Comparison of ENCODE assay signal across 1 cellular context in the genomic region with DNA sequence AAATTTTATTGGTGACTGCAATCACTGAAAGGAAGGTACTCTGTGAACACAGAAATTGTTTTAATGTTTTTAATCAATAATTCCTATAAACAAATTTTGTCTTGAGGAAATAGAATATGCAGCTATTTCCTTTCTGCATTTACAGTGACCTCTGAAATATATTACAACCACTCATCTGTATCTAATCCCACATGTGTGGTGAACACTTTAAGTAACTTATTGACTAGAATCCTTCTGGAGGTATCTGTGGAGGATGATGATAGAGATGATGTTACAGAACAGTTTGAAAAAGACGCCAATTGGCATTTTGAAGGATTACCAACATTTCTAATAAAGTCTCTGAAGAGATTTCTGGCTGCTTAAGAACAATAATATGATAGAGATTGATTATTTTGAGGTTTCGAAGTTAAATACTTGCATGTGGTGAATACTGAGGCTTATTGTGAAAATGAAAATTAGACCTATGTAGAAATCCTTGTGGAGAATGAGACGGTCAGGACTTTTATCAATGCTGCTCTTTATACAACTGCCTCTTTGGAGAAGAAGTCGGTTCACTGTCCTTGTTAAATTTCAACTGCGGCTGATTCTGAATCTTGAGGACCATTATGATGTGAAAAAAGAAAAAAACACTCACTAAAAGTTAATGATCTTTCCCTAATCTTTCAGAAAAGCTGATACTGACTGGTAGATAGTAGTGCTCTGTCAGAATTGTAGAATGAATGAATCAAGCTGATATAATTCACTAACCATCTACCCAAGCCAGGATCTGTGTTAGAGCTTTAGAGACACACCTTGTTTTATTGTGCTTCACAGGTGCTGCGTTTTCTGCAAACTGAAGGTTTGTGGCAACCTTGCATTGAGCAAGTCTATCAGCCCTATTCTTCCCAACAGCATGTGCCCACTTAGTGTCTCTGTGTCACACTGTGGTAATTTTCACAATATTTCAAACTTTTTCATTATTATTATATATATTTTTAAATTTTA.
TF ChIP-seq lines count a peak whose summit lies in the region.

No MANE protein-coding gene starts in this region.

TF ChIP-seq in HepG2, 621 proteins besides CTCF, POLR2A, EP300 and RAD21 (continued from another document):
- TF ChIP-seq, protein P1, sequence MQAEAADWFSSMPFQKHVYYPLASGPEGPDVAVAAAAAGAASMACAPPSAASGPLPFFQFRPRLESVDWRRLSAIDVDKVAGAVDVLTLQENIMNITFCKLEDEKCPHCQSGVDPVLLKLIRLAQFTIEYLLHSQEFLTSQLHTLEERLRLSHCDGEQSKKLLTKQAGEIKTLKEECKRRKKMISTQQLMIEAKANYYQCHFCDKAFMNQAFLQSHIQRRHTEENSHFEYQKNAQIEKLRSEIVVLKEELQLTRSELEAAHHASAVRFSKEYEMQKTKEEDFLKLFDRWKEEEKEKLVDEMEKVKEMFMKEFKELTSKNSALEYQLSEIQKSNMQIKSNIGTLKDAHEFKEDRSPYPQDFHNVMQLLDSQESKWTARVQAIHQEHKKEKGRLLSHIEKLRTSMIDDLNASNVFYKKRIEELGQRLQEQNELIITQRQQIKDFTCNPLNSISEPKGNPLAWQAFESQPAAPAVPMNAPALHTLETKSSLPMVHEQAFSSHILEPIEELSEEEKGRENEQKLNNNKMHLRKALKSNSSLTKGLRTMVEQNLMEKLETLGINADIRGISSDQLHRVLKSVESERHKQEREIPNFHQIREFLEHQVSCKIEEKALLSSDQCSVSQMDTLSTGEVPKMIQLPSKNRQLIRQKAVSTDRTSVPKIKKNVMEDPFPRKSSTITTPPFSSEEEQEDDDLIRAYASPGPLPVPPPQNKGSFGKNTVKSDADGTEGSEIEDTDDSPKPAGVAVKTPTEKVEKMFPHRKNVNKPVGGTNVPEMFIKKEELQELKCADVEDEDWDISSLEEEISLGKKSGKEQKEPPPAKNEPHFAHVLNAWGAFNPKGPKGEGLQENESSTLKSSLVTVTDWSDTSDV (CRISPR knock-in tag; IDR thresholded peaks at IDR 0.05): no peak
- TF ChIP-seq JUNB (CRISPR knock-in tag; IDR thresholded peaks at IDR 0.05; ENCODE audit: borderline replicate concordance) (no peak), ZNF383 (CRISPR knock-in tag; IDR thresholded peaks at IDR 0.05; ENCODE audit: borderline replicate concordance) (no peak), NFIC (IDR thresholded peaks at IDR 0.05; ENCODE audit: low read length) (no peak), NAIF1 (CRISPR knock-in tag; IDR thresholded peaks at IDR 0.05; ENCODE audit: borderline replicate concordance) (no peak), NBN (conservative IDR thresholded peaks at IDR 0.05) (no peak)
